25 cellular contexts compared by ENCODE assay signal in genomic region chr1:239742416-239743109, GRCh38.
"Had no signal": no experiment of that assay in that cellular context is flagged by ENCODE, and none has a peak within 500 bp of the region (broad histone marks: within the 10 kb centered on the region; RNA-seq: fewer than 3 reads in every experiment).

No MANE protein-coding gene starts in this region.

- H3K36me3 ChIP-seq: colonic mucosa, gastroesophageal sphincter, right lobe of liver, tibial nerve, WERI-Rb-1 had no signal

- DNase-seq: activated CD4-positive, alpha-beta T cell treated with anti-CD3 and anti-CD28 coated beads for 48 hours; activated CD4-positive, alpha-beta T cell treated with anti-CD3 and anti-CD28 coated beads, Interleukin-2, amount 50 U/mL, for 48 hours; activated CD8-positive, alpha-beta memory T cell treated with anti-CD3 and anti-CD28 coated beads for 24 hours; activated effector memory CD4-positive, alpha-beta T cell treated with Interleukin-2 at 50 U/mL for 16 hours; activated naive CD4-positive, alpha-beta T cell treated with Interleukin-2 at 50 U/mL for 16 hours; anterior cingulate cortex; body of pancreas; cerebellar nuclear complex; colonic mucosa; dorsolateral prefrontal cortex; effector memory CD4-positive, alpha-beta T cell; head of caudate nucleus; hippocampal formation; left colon; mammary epithelial cell; right lobe of liver; stimulated activated CD4-positive, alpha-beta T cell treated with anti-CD3 and anti-CD28 coated beads, Interleukin-2, amount 100 ng/mL, for 48 hours; stimulated activated naive CD4-positive, alpha-beta T cell treated with Interleukin-2 at 50 U/mL for 16 hours; WERI-Rb-1 had no signal

- H3K4me3 Mint-ChIP-seq: activated naive CD8-positive, alpha-beta T cell; nephron had no signal

- ATAC-seq: activated CD4-positive, CD25-positive, alpha-beta regulatory T cell treated with anti-CD3 and anti-CD28 coated beads, Interleukin-2, amount 50 U/mL, for 24 hours; body of pancreas; gastroesophageal sphincter; left colon; right lobe of liver had no signal

- H3K4me1 Mint-ChIP-seq: nephron had no signal

- H3K27ac Mint-ChIP-seq: activated naive CD8-positive, alpha-beta T cell; nephron; progenitor cell of endocrine pancreas had no signal

- H3K27ac ChIP-seq: body of pancreas, colonic mucosa, dorsolateral prefrontal cortex, right lobe of liver, tibial nerve, WERI-Rb-1 had no signal

- H3K9me3 ChIP-seq: body of pancreas, colonic mucosa, gastroesophageal sphincter, right lobe of liver, tibial nerve had no signal

- H3K27me3 ChIP-seq: body of pancreas, colonic mucosa, dorsolateral prefrontal cortex, gastroesophageal sphincter, right lobe of liver, tibial nerve had no signal

- H3K9me3 Mint-ChIP-seq: nephron had no signal

- H3K27me3 Mint-ChIP-seq: activated naive CD8-positive, alpha-beta T cell had no signal

- H3K4me1 ChIP-seq: body of pancreas, colonic mucosa, right lobe of liver, tibial nerve had no signal

- H3K4me3 ChIP-seq: body of pancreas, colonic mucosa, dorsolateral prefrontal cortex, gastroesophageal sphincter, right lobe of liver, tibial nerve had no signal
